ENCODE assay signal across 19 cellular contexts in genomic region chr13:73656863-73657262, GRCh38.
DNase-seq lines count a peak whose midpoint lies in the region; ATAC-seq and TF ChIP-seq lines count a peak whose summit lies in the region.
"Had no signal": no experiment of that assay in that cellular context is flagged by ENCODE, and none has a peak within 500 bp of the region (broad histone marks: within the 10 kb centered on the region; RNA-seq: fewer than 3 reads in every experiment).

No MANE protein-coding gene starts in this region.

- no peak overlapping the region for H3K27ac ChIP-seq in mammary epithelial cell (ENCODE audit: insufficient read depth, low read depth, low read length)
- no peak overlapping the region for H3K27ac ChIP-seq in breast epithelium
- H3K27ac ChIP-seq in RWPE2 (ENCODE audit: poor library complexity, severe bottlenecking) = peak overlapping the region; percentile 41
- peak overlapping the region in 3 of 4 donors; percentile 25 to 41 (median 35) for H3K27ac ChIP-seq in esophagus squamous epithelium
- H3K27ac ChIP-seq in adrenal gland = no peak overlapping the region
- no peak overlapping the region for H3K27ac ChIP-seq in neural progenitor cell
- H3K27ac ChIP-seq: 22Rv1, Peyer's patch had no signal

- H3K4me2 ChIP-seq in mammary epithelial cell (ENCODE audit: insufficient read depth, low read depth, low read length) = no peak overlapping the region
- H3K4me2 ChIP-seq in neural progenitor cell = no peak overlapping the region
- H3K4me2 ChIP-seq: GM23338 had no signal

- TF ChIP-seq CTCF in mammary epithelial cell (conservative IDR thresholded peaks at IDR 0.05 in 1 of 2, IDR thresholded peaks at IDR 0.05 in 1 of 2; ENCODE audit: extremely low read depth in 1 of 2, insufficient read depth in 1 of 2, low read depth in 1 of 2, low read length in 2 of 2) = no peak
- TF ChIP-seq CTCF in breast epithelium (IDR thresholded peaks at IDR 0.05) = no peak
- no peak for TF ChIP-seq CTCF in RWPE2 (IDR thresholded peaks at IDR 0.05; ENCODE audit: poor library complexity, severe bottlenecking)
- TF ChIP-seq CTCF in esophagus squamous epithelium (IDR thresholded peaks at IDR 0.05) = no peak
- no peak for TF ChIP-seq CTCF in adrenal gland (IDR thresholded peaks at IDR 0.05)
- TF ChIP-seq CTCF in neural progenitor cell (IDR thresholded peaks at IDR 0.05) = no peak

- no peaks in the 10 kb centered on the region for H3K9me3 Mint-ChIP-seq in neural progenitor cell
- H3K9me3 Mint-ChIP-seq: CD4-positive, alpha-beta T cell; GM23338 had no signal

- peaks cover 4% of the 10 kb centered on the region for H3K9me3 ChIP-seq in mammary epithelial cell (replicated peaks; ENCODE audit: insufficient read depth, low read length)
- no peaks in the 10 kb centered on the region for H3K9me3 ChIP-seq in breast epithelium
- no peaks in the 10 kb centered on the region for H3K9me3 ChIP-seq in RWPE2 (ENCODE audit: severe bottlenecking)
- no peaks in the 10 kb centered on the region for H3K9me3 ChIP-seq in esophagus squamous epithelium
- no peaks in the 10 kb centered on the region for H3K9me3 ChIP-seq in adrenal gland (replicated peaks in 1 of 3)
- H3K9me3 ChIP-seq in neural progenitor cell (ENCODE audit: low read depth) = no peaks in the 10 kb centered on the region
- H3K9me3 ChIP-seq: BE2C, Peyer's patch had no signal

- 32% methylated on average over 2 of the region's 2 CpGs for WGBS in mammary epithelial cell (ENCODE audit: low coverage, missing lambda C conversion rate)
- 33 to 68% methylated on average over 2 of the region's 2 CpGs for WGBS in esophagus squamous epithelium, 2 donors
- WGBS in adrenal gland, 4 donors = 74 to 87% (median 78%) methylated on average over 2 of the region's 2 CpGs

- ATAC-seq in RWPE2 (ENCODE audit: low read depth) = peak; percentile 69; the same call in 1 of the 3 replicates
- ATAC-seq: GM23338, SK-N-SH treated with all-trans-retinoic acid at 6 μM for 48 hours had no signal

- H4K20me1 ChIP-seq in mammary epithelial cell (ENCODE audit: insufficient read depth, low read length) = no peaks in the 10 kb centered on the region
- H4K20me1 ChIP-seq in neural progenitor cell (ENCODE audit: low read depth) = no peaks in the 10 kb centered on the region

- H3K4me1 ChIP-seq in mammary epithelial cell (ENCODE audit: insufficient read depth, low read length) (peaks cover 4% of the 10 kb centered on the region), breast epithelium (no peaks in the 10 kb centered on the region), RWPE2 (ENCODE audit: insufficient read depth, poor library complexity, severe bottlenecking) (peaks cover 14% of the 10 kb centered on the region), esophagus squamous epithelium (no peaks in the 10 kb centered on the region), adrenal gland (replicated peaks in 1 of 2) (no peaks in the 10 kb centered on the region), neural progenitor cell (no peaks in the 10 kb centered on the region)
- H3K4me1 ChIP-seq: BE2C, Peyer's patch had no signal

- no peaks in the 10 kb centered on the region for H3K36me3 Mint-ChIP-seq in neural progenitor cell

- H3K4me3 Mint-ChIP-seq in neural progenitor cell = no peak overlapping the region
- H3K4me3 Mint-ChIP-seq: CD4-positive, alpha-beta T cell; GM23338 had no signal

- intact Hi-C loops in mammary epithelial cell (cut with micrococcal nuclease) (no loop called here), breast epithelium (cut with DNase I; ENCODE audit: low total_unique reads) (no loop called here), esophagus squamous epithelium (cut with DNase I) (no loop called here), adrenal gland (cut with DNase I) (no loop called here)

- H3K79me2 ChIP-seq in mammary epithelial cell (ENCODE audit: insufficient read depth, low read length) (no peaks in the 10 kb centered on the region), neural progenitor cell (ENCODE audit: low read depth) (no peaks in the 10 kb centered on the region)

- no peaks in the 10 kb centered on the region for H3K36me3 ChIP-seq in mammary epithelial cell (ENCODE audit: insufficient read depth, low read length)
- no peaks in the 10 kb centered on the region for H3K36me3 ChIP-seq in breast epithelium
- H3K36me3 ChIP-seq in RWPE2 (ENCODE audit: low read depth) = no peaks in the 10 kb centered on the region
- no peaks in the 10 kb centered on the region for H3K36me3 ChIP-seq in esophagus squamous epithelium
- no peaks in the 10 kb centered on the region for H3K36me3 ChIP-seq in adrenal gland (replicated peaks in 1 of 2)
- no peaks in the 10 kb centered on the region for H3K36me3 ChIP-seq in neural progenitor cell
- H3K36me3 ChIP-seq: BE2C, Peyer's patch had no signal

- H3K27ac Mint-ChIP-seq in neural progenitor cell = no peak overlapping the region
- H3K27ac Mint-ChIP-seq: CD4-positive, alpha-beta T cell; GM23338 had no signal

- H3K27me3 ChIP-seq in mammary epithelial cell (ENCODE audit: insufficient read depth, low read length) = no peaks in the 10 kb centered on the region
- H3K27me3 ChIP-seq in breast epithelium = no peaks in the 10 kb centered on the region
- H3K27me3 ChIP-seq in RWPE2 (ENCODE audit: insufficient read depth, poor library complexity, severe bottlenecking) = no peaks in the 10 kb centered on the region
- H3K27me3 ChIP-seq in esophagus squamous epithelium = no peaks in the 10 kb centered on the region
- H3K27me3 ChIP-seq in adrenal gland = no peaks in the 10 kb centered on the region
- H3K27me3 ChIP-seq in neural progenitor cell = no peaks in the 10 kb centered on the region
- H3K27me3 ChIP-seq: BE2C, Peyer's patch had no signal

- no peaks in the 10 kb centered on the region for H3K4me1 Mint-ChIP-seq in neural progenitor cell
- H3K4me1 Mint-ChIP-seq: GM23338 had no signal

- H2AFZ ChIP-seq in mammary epithelial cell (ENCODE audit: low read depth, low read length) (peak overlapping the region; percentile 69), neural progenitor cell (replicated peaks) (no peak overlapping the region)
- H2AFZ ChIP-seq: GM23338 had no signal

- BruUV-seq in mammary epithelial cell (replicated peaks; lab: Mats Ljungman, UMichigan) = no TSS peak

- CTCF ChIA-PET in mammary epithelial cell (lab: Charles Lee; ENCODE audit: low non-redundant PET) = no interaction called here

- H3K4me3 ChIP-seq in mammary epithelial cell (replicated peaks in 1 of 3; ENCODE audit: insufficient read depth in 1 of 3, low read depth in 2 of 3, low read length in 3 of 3) (no peak overlapping the region), breast epithelium (no peak overlapping the region), RWPE2 (ENCODE audit: severe bottlenecking) (no peak overlapping the region), esophagus squamous epithelium (no peak overlapping the region), adrenal gland (no peak overlapping the region), neural progenitor cell (no peak overlapping the region)
- H3K4me3 ChIP-seq: GM23338, Peyer's patch had no signal

- DNase-seq in mammary epithelial cell = peak; percentile 76
- DNase-seq in breast epithelium (ENCODE audit: low spot score in 2 of 2) = no peak
- no peak for DNase-seq in RWPE2 (ENCODE audit: low spot score)
- DNase-seq in esophagus squamous epithelium (lab: John Stamatoyannopoulos, UW) = no peak
- peak; percentile 59 for DNase-seq in renal cortical epithelial cell (ENCODE audit: low read depth)
- no peak for DNase-seq in adrenal gland
- no peak for DNase-seq in NCI-H1930 (lab: John Stamatoyannopoulos, UW)
- no peak for DNase-seq in neural progenitor cell (ENCODE audit: low spot score)
- DNase-seq: BE2C; CD4-positive, alpha-beta T cell; NCI-H1436 treated with DMSO at 0.1 percent for 48 hours; NCI-H2107; NCI-H2227 treated with DMSO at 0.1 percent for 48 hours; NCI-H524 treated with DMSO at 0.1 percent for 48 hours; Peyer's patch; SHP77 treated with DMSO at 0.1 percent for 48 hours had no signal

- in situ Hi-C loops in mammary epithelial cell (cut with MboI; ENCODE audit: low sequenced_read_pairs in 2 of 2) = no loop called here

- H3K27me3 Mint-ChIP-seq in neural progenitor cell (ENCODE audit: insufficient read depth, low read depth) = no peaks in the 10 kb centered on the region
- H3K27me3 Mint-ChIP-seq: CD4-positive, alpha-beta T cell had no signal

- TF ChIP-seq POLR2A in breast epithelium (IDR thresholded peaks at IDR 0.05) (no peak), esophagus squamous epithelium (IDR thresholded peaks at IDR 0.05) (no peak), adrenal gland (IDR thresholded peaks at IDR 0.05) (no peak)

- dilution Hi-C loops in mammary epithelial cell (cut with HindIII; ENCODE audit: low sequenced_read_pairs) = no loop called here

- no peak overlapping the region for H3K9ac ChIP-seq in mammary epithelial cell (ENCODE audit: insufficient read depth, low read length)
- H3K9ac ChIP-seq in neural progenitor cell = no peak overlapping the region

- H3F3A ChIP-seq in neural progenitor cell (ENCODE audit: low read depth) = no peaks in the 10 kb centered on the region

Comparison
In these comparisons a context has a peak if more than half of its experiments do, and no peak if none do; other contexts are left out.
1. DNase-seq: peak in mammary epithelial cell (single experiment) and renal cortical epithelial cell (single experiment); none in breast epithelium (0 of 2), RWPE2 (single experiment), esophagus squamous epithelium (single experiment), adrenal gland (0 of 7), NCI-H1930 (0 of 2) and neural progenitor cell (single experiment).
2. H3K27ac ChIP-seq: peak in RWPE2 (single experiment) and esophagus squamous epithelium (3 of 4); none in mammary epithelial cell (single experiment), breast epithelium (0 of 2), adrenal gland (0 of 5) and neural progenitor cell (single experiment).